Comparison of ENCODE assay signal across 11 cellular contexts in the genomic region with DNA sequence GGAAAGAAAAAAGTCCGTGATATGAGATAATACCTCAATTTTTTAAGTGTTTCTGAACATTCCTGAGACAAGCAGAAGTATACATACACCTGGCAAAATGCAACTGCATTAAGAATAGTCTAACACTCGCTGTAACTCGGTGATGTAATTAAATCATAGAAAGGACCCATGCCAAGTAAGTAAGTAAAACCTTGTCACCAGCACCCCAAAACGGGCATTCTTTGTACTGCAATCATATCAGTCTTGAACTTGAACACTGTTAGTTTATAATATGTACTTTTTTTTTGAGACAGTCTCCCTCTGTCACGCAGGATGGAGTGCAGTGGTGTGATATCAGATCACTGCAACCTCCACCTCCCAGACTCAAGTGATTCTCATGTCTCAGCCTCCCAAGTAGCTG. TPM values are rescaled to one million over a fixed set of nuclear protein-coding genes. Genes with fewer than 3 reads are reported as not detected.
DNase-seq lines count a peak whose midpoint lies in the region; ATAC-seq and TF ChIP-seq lines count a peak whose summit lies in the region.
"Had no signal": no experiment of that assay in that cellular context is flagged by ENCODE, and none has a peak within 500 bp of the region (broad histone marks: within the 10 kb centered on the region; RNA-seq: fewer than 3 reads in every experiment).

No MANE protein-coding gene starts in this region.

- H3K9me3 ChIP-seq in OCI-LY3 (ENCODE audit: insufficient read depth, low read length) (no peaks in the 10 kb centered on the region), esophagus muscularis mucosa (no peaks in the 10 kb centered on the region)

- 66% methylated on average over 5 of the region's 5 CpGs for WGBS in esophagus muscularis mucosa

- H3K4me1 ChIP-seq in OCI-LY3 (ENCODE audit: low read length) (no peaks in the 10 kb centered on the region), esophagus muscularis mucosa (no peaks in the 10 kb centered on the region)

- no peak overlapping the region for H3K27ac Mint-ChIP-seq in type B pancreatic cell

- no peaks in the 10 kb centered on the region for H3K36me3 Mint-ChIP-seq in type B pancreatic cell

- intact Hi-C loops in esophagus muscularis mucosa (cut with DNase I) = no loop called here

- no peaks in the 10 kb centered on the region for H3K4me1 Mint-ChIP-seq in type B pancreatic cell (ENCODE audit: unreplicated experiment)

- no peaks in the 10 kb centered on the region for H3K9me3 Mint-ChIP-seq in type B pancreatic cell

- H3K4me3 ChIP-seq in OCI-LY3 (ENCODE audit: low read length) (no peak overlapping the region), choroid plexus epithelial cell (ENCODE audit: low read depth, low read length) (no peak overlapping the region), esophagus muscularis mucosa (no peak overlapping the region)

- TF ChIP-seq CTCF in OCI-LY3 (IDR thresholded peaks at IDR 0.05; ENCODE audit: low read depth, low read length) (peak; percentile 50), choroid plexus epithelial cell (conservative IDR thresholded peaks at IDR 0.05; ENCODE audit: low read depth, low read length) (no peak), type B pancreatic cell (conservative IDR thresholded peaks at IDR 0.05) (peak; percentile 6), esophagus muscularis mucosa (IDR thresholded peaks at IDR 0.05) (no peak)

- H3K27me3 Mint-ChIP-seq in type B pancreatic cell = no peaks in the 10 kb centered on the region

- TF ChIP-seq POLR2A in esophagus muscularis mucosa (IDR thresholded peaks at IDR 0.05; ENCODE audit: low read depth) = no peak

- H3K4me2 ChIP-seq in OCI-LY3 (ENCODE audit: low read length) = no peak overlapping the region

- peak; percentile 41 for DNase-seq in NCI-H146 (lab: John Stamatoyannopoulos, UW)
- DNase-seq in NCI-H146 treated with DMSO at 0.1 percent for 48 hours (lab: John Stamatoyannopoulos, UW; ENCODE audit: unreplicated experiment) = no peak
- DNase-seq in choroid plexus epithelial cell (ENCODE audit: low read depth) = peak; percentile 27
- DNase-seq in type B pancreatic cell (ENCODE audit: extremely low spot score, unreplicated experiment) = no peak
- no peak for DNase-seq in NCI-H2107 (lab: John Stamatoyannopoulos, UW)
- no peak for DNase-seq in esophagus muscularis mucosa (ENCODE audit: extremely low spot score)
- DNase-seq: activated T-cell treated with anti-CD3 and anti-CD28 coated beads, Interleukin-2, amount 50 U/mL, for 4 hours; NCI-H1694 treated with DMSO at 0.1 percent for 48 hours had no signal

- H3K4me3 Mint-ChIP-seq in type B pancreatic cell = no peak overlapping the region
- H3K4me3 Mint-ChIP-seq: activated T-cell treated with anti-CD3 and anti-CD28 coated beads, Interleukin-2, amount 50 U/mL, for 4 hours had no signal

- no peak for ATAC-seq in GM21526 (IDR thresholded peaks at IDR 0.05; ENCODE audit: low FRiP score, unreplicated experiment)
- ATAC-seq: activated T-cell treated with anti-CD3 and anti-CD28 coated beads, Interleukin-2, amount 50 U/mL, for 4 hours had no signal

- H3K79me2 ChIP-seq in OCI-LY3 (ENCODE audit: low read length) = no peaks in the 10 kb centered on the region

- H3K36me3 ChIP-seq in OCI-LY3 (replicated peaks; ENCODE audit: low read depth, low read length) = no peaks in the 10 kb centered on the region
- H3K36me3 ChIP-seq in esophagus muscularis mucosa = peaks cover 0 to 10% (median 2%) of the 10 kb centered on the region in 4 donors

- H3K27ac ChIP-seq in OCI-LY3 (ENCODE audit: low read length) (no peak overlapping the region), esophagus muscularis mucosa (replicated peaks in 1 of 4) (no peak overlapping the region)
- H3K27ac ChIP-seq: HL-60 had no signal

- no peak for TF ChIP-seq EP300 in esophagus muscularis mucosa (IDR thresholded peaks at IDR 0.05)

- H3K27me3 ChIP-seq in OCI-LY3 (ENCODE audit: low read depth, low read length) = no peaks in the 10 kb centered on the region
- no peaks in the 10 kb centered on the region for H3K27me3 ChIP-seq in esophagus muscularis mucosa

- H2AFZ ChIP-seq in OCI-LY3 (ENCODE audit: low read depth, low read length) = no peak overlapping the region

- H3K9ac ChIP-seq in OCI-LY3 (ENCODE audit: low read length) = no peak overlapping the region

- H4K20me1 ChIP-seq in OCI-LY3 (ENCODE audit: insufficient read depth, low read length) = no peaks in the 10 kb centered on the region

RNA-seq across cellular contexts. Expression of a gene that starts 47.4 kb away (rescaled TPM):
- 32.0 and 32.1 TPM in 2 replicates for total RNA-seq in type B pancreatic cell (ENCODE audit: low replicate concordance)
- 10 to 100 TPM; 27.3 to 39.0 (median 29.6) TPM for total RNA-seq in esophagus muscularis mucosa

Comparison
In these comparisons a context has a peak if more than half of its experiments do, and no peak if none do; other contexts are left out.
1. DNase-seq: peak in NCI-H146 (single experiment) and choroid plexus epithelial cell (single experiment); none in NCI-H146 treated with DMSO at 0.1 percent for 48 hours (single experiment), type B pancreatic cell (single experiment), NCI-H2107 (single experiment) and esophagus muscularis mucosa (single experiment).
2. CTCF ChIP-seq: peak in OCI-LY3 (single experiment) and type B pancreatic cell (single experiment); none in choroid plexus epithelial cell (single experiment) and esophagus muscularis mucosa (0 of 3).